ENCODE assay signal across 13 cellular contexts in the genomic region with DNA sequence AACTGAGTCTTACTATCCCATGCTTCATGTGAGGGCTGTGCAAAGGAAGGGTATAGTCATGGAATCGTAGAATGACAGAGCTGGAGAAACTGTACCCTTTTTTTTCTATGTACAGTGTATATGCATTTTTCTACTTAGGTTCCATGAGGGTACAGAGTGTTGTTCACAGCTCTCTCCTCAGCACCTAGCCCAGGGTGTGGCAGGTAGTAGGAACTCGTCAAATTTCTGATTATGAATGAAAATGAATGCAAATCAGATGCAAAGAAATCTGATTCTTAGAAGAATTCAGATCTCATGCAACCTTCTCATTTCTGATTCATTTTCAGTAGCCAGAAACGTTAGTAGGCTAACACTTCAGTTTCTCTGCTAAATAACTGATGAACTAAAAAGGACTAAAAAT. TPM values are rescaled to one million over a fixed set of nuclear protein-coding genes. Genes with fewer than 3 reads are reported as not detected.
DNase-seq lines count a peak whose midpoint lies in the region; ATAC-seq, FAIRE-seq and TF ChIP-seq lines count a peak whose summit lies in the region.
"Had no signal": no experiment of that assay in that cellular context is flagged by ENCODE, and none has a peak within 500 bp of the region (broad histone marks: within the 10 kb centered on the region; RNA-seq: fewer than 3 reads in every experiment).

No MANE protein-coding gene starts in this region.

- no peaks in the 10 kb centered on the region for H3K36me3 Mint-ChIP-seq in stimulated activated effector memory CD8-positive, alpha-beta T cell treated with anti-CD3 and anti-CD28 coated beads, Interleukin-12 subunit alpha, Interleukin-12 subunit beta, amount 100 ng/mL, for 72 hours
- H3K36me3 Mint-ChIP-seq: activated naive CD8-positive, alpha-beta T cell treated with anti-CD3 and anti-CD28 coated beads, Interleukin-2, amount 10 ng/mL, durations not matched to agents 7 days and 5 days; CD8-positive, alpha-beta T cell had no signal

- H3K9ac ChIP-seq in OCI-LY3 (ENCODE audit: low read length) = peak overlapping the region; percentile 58
- H3K9ac ChIP-seq in iPS-18a (ENCODE audit: low read length) = no peak overlapping the region

- H3K36me3 ChIP-seq in OCI-LY3 (replicated peaks; ENCODE audit: low read depth, low read length) (no peaks in the 10 kb centered on the region), iPS-18a (ENCODE audit: control insufficient read depth, low read depth, low read length) (no peaks in the 10 kb centered on the region), small intestine (ENCODE audit: control insufficient read depth in 2 of 2, insufficient read depth in 2 of 2, low read length in 2 of 2) (no peaks in the 10 kb centered on the region)
- H3K36me3 ChIP-seq: uterus had no signal

- intact Hi-C loops in posterior cingulate gyrus (cut with DNase I) = loop anchor here (2.0 to 5.0 kb wide), 2 partner anchors 110 to 448 kb away; no protein-coding TSS in a partner anchor

- no peaks in the 10 kb centered on the region for H3K79me2 ChIP-seq in OCI-LY3 (ENCODE audit: low read length)

- no peak for TF ChIP-seq CTCF in OCI-LY3 (IDR thresholded peaks at IDR 0.05; ENCODE audit: low read depth, low read length)

- peak overlapping the region; percentile 85 for H3K4me2 ChIP-seq in OCI-LY3 (ENCODE audit: low read length)

- peaks cover 11% of the 10 kb centered on the region for H3K4me1 Mint-ChIP-seq in stimulated activated effector memory CD8-positive, alpha-beta T cell treated with anti-CD3 and anti-CD28 coated beads, Interleukin-12 subunit alpha, Interleukin-12 subunit beta, amount 100 ng/mL, for 72 hours

- H3K4me3 Mint-ChIP-seq in stimulated activated effector memory CD8-positive, alpha-beta T cell treated with anti-CD3 and anti-CD28 coated beads, Interleukin-12 subunit alpha, Interleukin-12 subunit beta, amount 100 ng/mL, for 72 hours = peak overlapping the region; percentile 73

- DNase-seq in stimulated activated effector memory CD8-positive, alpha-beta T cell treated with anti-CD3 and anti-CD28 coated beads, Interleukin-12 subunit alpha, Interleukin-12 subunit beta, amount 100 ng/mL, for 72 hours (ENCODE audit: low spot score in 2 of 2) = no peak
- DNase-seq in posterior cingulate gyrus (no peak), ureter (ENCODE audit: low spot score) (no peak), small intestine (no peak)

- no peaks in the 10 kb centered on the region for H4K20me1 ChIP-seq in OCI-LY3 (ENCODE audit: insufficient read depth, low read length)

- 0 out of 2 replicates have a peak overlapping the region, but pooled peaks have one; percentile 97 for H2AFZ ChIP-seq in OCI-LY3 (ENCODE audit: low read depth, low read length)

- peak; percentile 42 for FAIRE-seq in G401.6 (lab: Jason Lieb, UNC)
- FAIRE-seq in small intestine (lab: Jason Lieb, UNC) = no peak

- peak overlapping the region; percentile 80 for H3K4me3 ChIP-seq in OCI-LY3 (ENCODE audit: low read length)
- H3K4me3 ChIP-seq in iPS-18a (ENCODE audit: low read length) = peak overlapping the region; percentile 8
- H3K4me3 ChIP-seq in small intestine (ENCODE audit: low read depth in 1 of 2, low read length in 2 of 2) = no peak overlapping the region
- H3K4me3 ChIP-seq: lung had no signal

- no peak overlapping the region for H3K27ac ChIP-seq in OCI-LY3 (ENCODE audit: low read length)
- no peak overlapping the region for H3K27ac ChIP-seq in iPS-18a (ENCODE audit: low read length)
- H3K27ac ChIP-seq in small intestine (ENCODE audit: low read depth in 1 of 2, low read length in 1 of 2) = no peak overlapping the region
- H3K27ac ChIP-seq: foreskin keratinocyte, HL-60 had no signal

- H3K4me1 ChIP-seq in OCI-LY3 (ENCODE audit: low read length) (peaks cover 4% of the 10 kb centered on the region; the same call in 1 of the 2 replicates), iPS-18a (ENCODE audit: control insufficient read depth, low read depth, low read length) (no peaks in the 10 kb centered on the region), small intestine (ENCODE audit: control insufficient read depth in 2 of 2, insufficient read depth in 1 of 2, low read depth in 1 of 2, low read length in 1 of 2) (no peaks in the 10 kb centered on the region)
- H3K4me1 ChIP-seq: foreskin keratinocyte, uterus had no signal

- ATAC-seq in stimulated activated effector memory CD8-positive, alpha-beta T cell treated with anti-CD3 and anti-CD28 coated beads, Interleukin-12 subunit alpha, Interleukin-12 subunit beta, amount 100 ng/mL, for 72 hours = no peak

- H3K9me3 Mint-ChIP-seq in stimulated activated effector memory CD8-positive, alpha-beta T cell treated with anti-CD3 and anti-CD28 coated beads, Interleukin-12 subunit alpha, Interleukin-12 subunit beta, amount 100 ng/mL, for 72 hours = no peaks in the 10 kb centered on the region
- H3K9me3 Mint-ChIP-seq: activated naive CD8-positive, alpha-beta T cell treated with anti-CD3 and anti-CD28 coated beads, Interleukin-2, amount 10 ng/mL, durations not matched to agents 7 days and 5 days; CD8-positive, alpha-beta T cell had no signal

- peaks cover 16% of the 10 kb centered on the region for H3K27me3 ChIP-seq in OCI-LY3 (ENCODE audit: low read depth, low read length)
- peaks cover 18% of the 10 kb centered on the region for H3K27me3 ChIP-seq in iPS-18a (ENCODE audit: control insufficient read depth, insufficient read depth, low read length)
- no peaks in the 10 kb centered on the region for H3K27me3 ChIP-seq in small intestine (ENCODE audit: control insufficient read depth in 2 of 2, insufficient read depth in 2 of 2, low read length in 2 of 2)
- H3K27me3 ChIP-seq: uterus had no signal

- H3K27ac Mint-ChIP-seq in stimulated activated effector memory CD8-positive, alpha-beta T cell treated with anti-CD3 and anti-CD28 coated beads, Interleukin-12 subunit alpha, Interleukin-12 subunit beta, amount 100 ng/mL, for 72 hours = peak overlapping the region; percentile 85
- H3K27ac Mint-ChIP-seq: CD8-positive, alpha-beta T cell had no signal

- 24 to 43% (median 31%) methylated on average over 3 of the region's 3 CpGs for WGBS in small intestine, 3 donors

- H3K9me3 ChIP-seq in OCI-LY3 (ENCODE audit: insufficient read depth, low read length) (no peaks in the 10 kb centered on the region), iPS-18a (ENCODE audit: control insufficient read depth, low read depth, low read length) (no peaks in the 10 kb centered on the region), small intestine (ENCODE audit: control insufficient read depth, low read depth) (no peaks in the 10 kb centered on the region)
- H3K9me3 ChIP-seq: uterus had no signal

RNA-seq across cellular contexts. Expression of gene HHAT, which starts 18.1 kb away (rescaled TPM):
- 19.9 TPM for total RNA-seq in ureter
- polyA plus RNA-seq in small intestine = 1 to 10 TPM in 1 of 3 donors, under 1 TPM in 2; 0.27 to 2.4 (median 0.45) TPM

Comparison
In these comparisons a context has a peak if more than half of its experiments do, and no peak if none do; other contexts are left out.
1. H3K4me3 ChIP-seq: peak in OCI-LY3 (single experiment) and iPS-18a (single experiment); none in small intestine (0 of 2).